1 cellular context compared by ENCODE assay signal in the genomic region with DNA sequence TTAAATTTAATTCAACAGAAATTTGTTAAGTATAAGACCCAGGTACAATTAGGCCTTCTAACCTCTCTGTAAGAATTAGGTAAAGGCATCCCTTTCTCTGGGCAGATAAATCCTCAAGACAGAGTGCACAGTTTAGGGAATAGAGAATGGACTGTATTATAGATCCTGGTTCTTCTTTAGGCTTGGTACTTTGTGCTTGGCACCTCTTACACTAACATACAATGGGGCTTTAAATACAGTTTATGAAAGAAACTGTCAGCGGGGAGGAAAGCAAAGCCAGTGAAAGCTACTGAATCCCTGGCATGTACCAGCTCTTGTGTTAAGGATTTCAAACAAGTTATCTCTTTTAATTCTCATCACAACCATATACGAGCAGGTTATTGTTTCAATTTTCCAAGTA.
TF ChIP-seq lines count a peak whose summit lies in the region.

No MANE protein-coding gene starts in this region.

TF ChIP-seq in GM23338, 12 proteins besides CTCF, POLR2A, EP300 and RAD21 (continued from another document):
- TF ChIP-seq, protein P1, sequence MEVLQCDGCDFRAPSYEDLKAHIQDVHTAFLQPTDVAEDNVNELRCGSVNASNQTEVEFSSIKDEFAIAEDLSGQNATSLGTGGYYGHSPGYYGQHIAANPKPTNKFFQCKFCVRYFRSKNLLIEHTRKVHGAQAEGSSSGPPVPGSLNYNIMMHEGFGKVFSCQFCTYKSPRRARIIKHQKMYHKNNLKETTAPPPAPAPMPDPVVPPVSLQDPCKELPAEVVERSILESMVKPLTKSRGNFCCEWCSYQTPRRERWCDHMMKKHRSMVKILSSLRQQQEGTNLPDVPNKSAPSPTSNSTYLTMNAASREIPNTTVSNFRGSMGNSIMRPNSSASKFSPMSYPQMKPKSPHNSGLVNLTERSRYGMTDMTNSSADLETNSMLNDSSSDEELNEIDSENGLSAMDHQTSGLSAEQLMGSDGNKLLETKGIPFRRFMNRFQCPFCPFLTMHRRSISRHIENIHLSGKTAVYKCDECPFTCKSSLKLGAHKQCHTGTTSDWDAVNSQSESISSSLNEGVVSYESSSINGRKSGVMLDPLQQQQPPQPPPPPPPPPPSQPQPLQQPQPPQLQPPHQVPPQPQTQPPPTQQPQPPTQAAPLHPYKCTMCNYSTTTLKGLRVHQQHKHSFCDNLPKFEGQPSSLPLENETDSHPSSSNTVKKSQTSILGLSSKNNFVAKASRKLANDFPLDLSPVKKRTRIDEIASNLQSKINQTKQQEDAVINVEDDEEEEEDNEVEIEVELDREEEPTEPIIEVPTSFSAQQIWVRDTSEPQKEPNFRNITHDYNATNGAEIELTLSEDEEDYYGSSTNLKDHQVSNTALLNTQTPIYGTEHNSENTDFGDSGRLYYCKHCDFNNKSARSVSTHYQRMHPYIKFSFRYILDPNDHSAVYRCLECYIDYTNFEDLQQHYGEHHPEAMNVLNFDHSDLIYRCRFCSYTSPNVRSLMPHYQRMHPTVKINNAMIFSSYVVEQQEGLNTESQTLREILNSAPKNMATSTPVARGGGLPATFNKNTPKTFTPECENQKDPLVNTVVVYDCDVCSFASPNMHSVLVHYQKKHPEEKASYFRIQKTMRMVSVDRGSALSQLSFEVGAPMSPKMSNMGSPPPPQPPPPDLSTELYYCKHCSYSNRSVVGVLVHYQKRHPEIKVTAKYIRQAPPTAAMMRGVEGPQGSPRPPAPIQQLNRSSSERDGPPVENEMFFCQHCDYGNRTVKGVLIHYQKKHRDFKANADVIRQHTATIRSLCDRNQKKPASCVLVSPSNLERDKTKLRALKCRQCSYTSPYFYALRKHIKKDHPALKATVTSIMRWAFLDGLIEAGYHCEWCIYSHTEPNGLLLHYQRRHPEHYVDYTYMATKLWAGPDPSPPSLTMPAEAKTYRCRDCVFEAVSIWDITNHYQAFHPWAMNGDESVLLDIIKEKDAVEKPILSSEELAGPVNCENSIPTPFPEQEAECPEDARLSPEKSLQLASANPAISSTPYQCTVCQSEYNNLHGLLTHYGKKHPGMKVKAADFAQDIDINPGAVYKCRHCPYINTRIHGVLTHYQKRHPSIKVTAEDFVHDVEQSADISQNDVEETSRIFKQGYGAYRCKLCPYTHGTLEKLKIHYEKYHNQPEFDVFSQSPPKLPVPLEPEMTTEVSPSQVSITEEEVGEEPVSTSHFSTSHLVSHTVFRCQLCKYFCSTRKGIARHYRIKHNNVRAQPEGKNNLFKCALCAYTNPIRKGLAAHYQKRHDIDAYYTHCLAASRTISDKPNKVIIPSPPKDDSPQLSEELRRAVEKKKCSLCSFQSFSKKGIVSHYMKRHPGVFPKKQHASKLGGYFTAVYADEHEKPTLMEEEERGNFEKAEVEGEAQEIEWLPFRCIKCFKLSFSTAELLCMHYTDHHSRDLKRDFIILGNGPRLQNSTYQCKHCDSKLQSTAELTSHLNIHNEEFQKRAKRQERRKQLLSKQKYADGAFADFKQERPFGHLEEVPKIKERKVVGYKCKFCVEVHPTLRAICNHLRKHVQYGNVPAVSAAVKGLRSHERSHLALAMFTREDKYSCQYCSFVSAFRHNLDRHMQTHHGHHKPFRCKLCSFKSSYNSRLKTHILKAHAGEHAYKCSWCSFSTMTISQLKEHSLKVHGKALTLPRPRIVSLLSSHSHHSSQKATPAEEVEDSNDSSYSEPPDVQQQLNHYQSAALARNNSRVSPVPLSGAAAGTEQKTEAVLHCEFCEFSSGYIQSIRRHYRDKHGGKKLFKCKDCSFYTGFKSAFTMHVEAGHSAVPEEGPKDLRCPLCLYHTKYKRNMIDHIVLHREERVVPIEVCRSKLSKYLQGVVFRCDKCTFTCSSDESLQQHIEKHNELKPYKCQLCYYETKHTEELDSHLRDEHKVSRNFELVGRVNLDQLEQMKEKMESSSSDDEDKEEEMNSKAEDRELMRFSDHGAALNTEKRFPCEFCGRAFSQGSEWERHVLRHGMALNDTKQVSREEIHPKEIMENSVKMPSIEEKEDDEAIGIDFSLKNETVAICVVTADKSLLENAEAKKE (CRISPR knock-in tag; IDR thresholded peaks at IDR 0.05), result no peak
